ENCODE assay signal across 8 cellular contexts in the genomic region with DNA sequence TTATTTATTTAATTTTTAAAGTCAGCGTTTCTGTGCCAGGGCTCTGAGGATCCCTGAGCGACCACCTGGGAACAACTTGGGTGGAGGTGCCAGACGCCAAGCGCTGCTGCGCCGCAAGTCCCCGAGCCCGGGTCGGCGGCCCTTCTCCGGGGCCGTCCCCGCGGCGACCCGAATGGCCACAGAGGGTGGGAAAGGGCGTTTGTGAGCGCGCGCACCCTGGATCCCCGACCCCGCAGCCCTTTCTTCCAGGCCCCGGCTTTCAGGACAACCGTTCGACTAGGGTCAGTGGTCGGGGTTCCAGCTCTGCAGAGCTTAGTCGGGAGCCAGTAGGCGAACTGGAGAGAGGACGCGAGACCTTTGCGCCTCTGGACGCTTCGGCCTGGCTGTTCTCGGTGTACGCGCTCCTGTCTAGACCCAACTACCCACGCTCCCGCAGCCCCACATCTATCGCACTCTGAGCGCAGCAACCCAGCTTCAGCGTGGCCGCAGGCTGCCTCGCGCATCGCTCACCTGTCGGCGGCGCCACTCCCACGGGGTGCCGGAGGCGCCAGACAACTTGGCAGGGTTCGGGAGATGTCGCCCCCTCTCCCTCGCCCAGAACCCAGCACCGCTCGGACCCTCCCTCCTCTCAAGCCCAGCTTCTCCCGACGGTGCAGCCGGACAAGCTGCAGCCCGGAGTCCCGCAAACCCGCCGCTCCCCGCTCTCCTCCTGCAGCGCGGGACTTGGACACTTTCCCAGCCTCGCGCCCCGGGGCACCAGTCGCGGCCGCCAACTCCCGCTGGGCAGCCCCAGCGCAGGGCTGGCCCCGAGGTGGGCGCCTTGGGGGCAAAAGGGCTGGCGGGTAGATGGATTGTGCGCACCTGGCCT. TPM values are rescaled to one million over a fixed set of nuclear protein-coding genes. Genes with fewer than 3 reads are reported as not detected.
A peak's percentile ranks its signal among the peaks of the same experiment; 100 is the strongest.
DNase-seq lines count a peak whose midpoint lies in the region; ATAC-seq and TF ChIP-seq lines count a peak whose summit lies in the region.

No MANE protein-coding gene starts in this region.

- H3K9ac ChIP-seq in colonic mucosa (ENCODE audit: low read depth in 2 of 2, low read length in 2 of 2), result peak overlapping the region in 1 of 2 donors; percentile 12

- H3K4me1 Mint-ChIP-seq in activated T-cell treated with anti-CD3 and anti-CD28 coated beads, Interleukin-2, amount 50 U/mL, for 4 hours (ENCODE audit: low read depth), result no peaks in the 10 kb centered on the region

- CTCF ChIA-PET in A673 (lab: Charles Lee), result interaction anchor here (1.0 to 1.4 kb wide), 4 partner anchors 11 to 1175 kb away, joined by 3 to 4 read pairs (median 3); no protein-coding TSS in a partner anchor

- BruUV-seq in A673 (replicated peaks; lab: Mats Ljungman, UMichigan), result no TSS peak

- peak; percentile 24 for DNase-seq in A673 (ENCODE audit: low spot score)
- DNase-seq in HuH-7 (ENCODE audit: low spot score), result peak; percentile 34
- no peak for DNase-seq in colonic mucosa
- no peak for DNase-seq in lower lobe of right lung
- no peak for DNase-seq in activated T-cell treated with anti-CD3 and anti-CD28 coated beads, Interleukin-2, amount 50 U/mL, for 4 hours
- DNase-seq in SJCRH30, result no peak

- no peaks in the 10 kb centered on the region for H3K9me3 Mint-ChIP-seq in activated T-cell treated with anti-CD3 and anti-CD28 coated beads, Interleukin-2, amount 50 U/mL, for 4 hours

- H3K27me3 ChIP-seq in A673 (replicated peaks; ENCODE audit: insufficient read depth, low read depth, low read length, poor library complexity), result no peaks in the 10 kb centered on the region
- peaks cover 32% of the 10 kb centered on the region for H3K27me3 ChIP-seq in colonic mucosa
- H3K27me3 ChIP-seq in lower lobe of right lung (ENCODE audit: low read depth), result peaks cover 50% of the 10 kb centered on the region
- H3K27me3 ChIP-seq in SJCRH30, result 0 out of 2 replicates have a peak, but pooled peaks cover 3% of the 10 kb centered on the region

- peak; percentile 37; the same call in 1 of the 2 replicates for TF ChIP-seq CTCF in A673 (conservative IDR thresholded peaks at IDR 0.05; ENCODE audit: low read depth, low read length)
- TF ChIP-seq CTCF in colonic mucosa (IDR thresholded peaks at IDR 0.05), result no peak
- TF ChIP-seq CTCF in lower lobe of right lung (IDR thresholded peaks at IDR 0.05), result no peak

- no peak overlapping the region for H3K4me3 Mint-ChIP-seq in activated T-cell treated with anti-CD3 and anti-CD28 coated beads, Interleukin-2, amount 50 U/mL, for 4 hours

- intact Hi-C loops in A673 (cut with micrococcal nuclease; ENCODE audit: unreplicated experiment) (loop anchor here (5.0 to 10.0 kb wide), 3 partner anchors 122 to 503 kb away; no protein-coding TSS in a partner anchor), colonic mucosa (cut with DNase I) (no loop called here), lower lobe of right lung (cut with DNase I) (no loop called here)

- H3K4me3 ChIP-seq in A673 (ENCODE audit: low read depth, low read length, poor library complexity, severe bottlenecking) (peak overlapping the region; percentile 68), colonic mucosa (peak overlapping the region; percentile 43), lower lobe of right lung (peak overlapping the region; percentile 56), SJCRH30 (no peak overlapping the region)

- H3K9me3 ChIP-seq in A673 (ENCODE audit: low read depth, low read length, poor library complexity, severe bottlenecking) (no peaks in the 10 kb centered on the region), colonic mucosa (no peaks in the 10 kb centered on the region), lower lobe of right lung (no peaks in the 10 kb centered on the region), SJCRH30 (replicated peaks) (no peaks in the 10 kb centered on the region)

- POLR2A ChIA-PET in A673 (lab: Charles Lee; ENCODE audit: low non-redundant PET), result no interaction called here

- no peaks in the 10 kb centered on the region for H3K36me3 ChIP-seq in A673 (ENCODE audit: insufficient read depth, low read length, poor library complexity, severe bottlenecking)
- no peaks in the 10 kb centered on the region for H3K36me3 ChIP-seq in colonic mucosa
- H3K36me3 ChIP-seq in lower lobe of right lung, result no peaks in the 10 kb centered on the region
- H3K36me3 ChIP-seq in SJCRH30, result no peaks in the 10 kb centered on the region

- H3K27me3 Mint-ChIP-seq in activated T-cell treated with anti-CD3 and anti-CD28 coated beads, Interleukin-2, amount 50 U/mL, for 4 hours (ENCODE audit: low read depth), result peaks cover 42% of the 10 kb centered on the region

- ATAC-seq in lower lobe of right lung (peak; percentile 45 to 48), HG03159 (IDR thresholded peaks at IDR 0.05; ENCODE audit: unreplicated experiment) (no peak), HG03457 (IDR thresholded peaks at IDR 0.05; ENCODE audit: unreplicated experiment) (no peak)
- no peak for ATAC-seq in activated T-cell treated with anti-CD3 and anti-CD28 coated beads, Interleukin-2, amount 50 U/mL, for 4 hours

- H3K4me1 ChIP-seq in A673 (ENCODE audit: insufficient read depth, low read length, poor library complexity, severe bottlenecking) (peaks cover 38% of the 10 kb centered on the region), colonic mucosa (peaks cover 7% of the 10 kb centered on the region), lower lobe of right lung (peaks cover 28% of the 10 kb centered on the region), SJCRH30 (0 out of 2 replicates have a peak, but pooled peaks cover 3% of the 10 kb centered on the region)

- no peaks in the 10 kb centered on the region for H3K36me3 Mint-ChIP-seq in activated T-cell treated with anti-CD3 and anti-CD28 coated beads, Interleukin-2, amount 50 U/mL, for 4 hours (ENCODE audit: insufficient read depth)

- H3K27ac ChIP-seq in A673 (ENCODE audit: low read depth, low read length, poor library complexity, severe bottlenecking), result no peak overlapping the region
- H3K27ac ChIP-seq in colonic mucosa, result no peak overlapping the region
- H3K27ac ChIP-seq in lower lobe of right lung, result no peak overlapping the region
- no peak overlapping the region for H3K27ac ChIP-seq in SJCRH30

RNA-seq across cellular contexts. Expression of gene LYPD1, which starts 0.8 kb away (rescaled TPM):
- total RNA-seq in A673 (2021) (9.8 and 13.8 TPM in 2 replicates), colonic mucosa (under 1 TPM in 1 of 2 donors, not detected in 1; 0.66 TPM), lower lobe of right lung (1.5 TPM)
- not detected for total RNA-seq in activated T-cell treated with anti-CD3 and anti-CD28 coated beads, Interleukin-2, amount 50 U/mL, for 4 hours
- total RNA-seq in SJCRH30 (2014; rRNA removed; shearing (Covaris generic)), result 0.04 TPM in 1 of 2 replicates, not detected in the other

Comparison
In these comparisons a context has a peak if more than half of its experiments do, and no peak if none do; other contexts are left out.
1. DNase-seq: peak in A673 (single experiment) and HuH-7 (single experiment); none in colonic mucosa (single experiment), lower lobe of right lung (single experiment), activated T-cell treated with anti-CD3 and anti-CD28 coated beads, Interleukin-2, amount 50 U/mL, for 4 hours (single experiment) and SJCRH30 (0 of 2).
2. ATAC-seq: peak in lower lobe of right lung (2 of 2); none in activated T-cell treated with anti-CD3 and anti-CD28 coated beads, Interleukin-2, amount 50 U/mL, for 4 hours (0 of 2), HG03159 (single experiment) and HG03457 (single experiment).